9 cellular contexts compared by ENCODE assay signal in genomic region chr9:89661956-89662717, GRCh38. TPM values are rescaled to one million over a fixed set of nuclear protein-coding genes. Genes with fewer than 3 reads are reported as not detected.
DNase-seq lines count a peak whose midpoint lies in the region; ATAC-seq and TF ChIP-seq lines count a peak whose summit lies in the region.
"Had no signal": no experiment of that assay in that cellular context is flagged by ENCODE, and none has a peak within 500 bp of the region (broad histone marks: within the 10 kb centered on the region; RNA-seq: fewer than 3 reads in every experiment).

No MANE protein-coding gene starts in this region.

- H3K9me3 ChIP-seq in right cardiac atrium (ENCODE audit: control insufficient read depth, low read length) = no peaks in the 10 kb centered on the region

- H3K27me3 ChIP-seq in right cardiac atrium (ENCODE audit: control insufficient read depth, insufficient read depth) = no peaks in the 10 kb centered on the region

- H3K27ac ChIP-seq in right cardiac atrium (ENCODE audit: low read length) = peak overlapping the region; percentile 88

- intact Hi-C loops in right cardiac atrium (cut with DNase I) = no loop called here
- intact Hi-C loops in activated T-helper 1 cell treated with anti-CD3 and anti-CD28 coated beads, Interleukin-12 subunit alpha, Interleukin-12 subunit beta, Interleukin-2, Interleukin-4 antibody, amounts not matched to agents 30 ng/mL and 10 ng/mL and 1 ng/mL, durations not matched to agents 14 hours and 24 hours and 36 hours (cut with micrococcal nuclease) = no loop called here

- DNase-seq in DMS79 (lab: John Stamatoyannopoulos, UW) = peak; percentile 86
- DNase-seq in NCI-H2196 treated with DMSO at 0.1 percent for 48 hours (lab: John Stamatoyannopoulos, UW; ENCODE audit: unreplicated experiment) = peak; percentile 95
- DNase-seq in right cardiac atrium = peak; percentile 98 to 99 (median 99)
- DNase-seq in pons (ENCODE audit: low spot score) = peak; percentile 98
- DNase-seq in activated T-helper 1 cell treated with anti-CD3 and anti-CD28 coated beads, Interleukin-12 subunit alpha, Interleukin-12 subunit beta, Interleukin-2, Interleukin-4 antibody, amounts not matched to agents 30 ng/mL and 10 ng/mL and 1 ng/mL, durations not matched to agents 14 hours and 24 hours and 36 hours (ENCODE audit: low spot score) = no peak
- DNase-seq: naive B cell had no signal

- no peaks in the 10 kb centered on the region for H3K36me3 Mint-ChIP-seq in brain
- peaks cover 2% of the 10 kb centered on the region for H3K36me3 Mint-ChIP-seq in activated T-helper 1 cell treated with anti-CD3 and anti-CD28 coated beads, Interleukin-12 subunit alpha, Interleukin-12 subunit beta, Interleukin-2, Interleukin-4 antibody, amounts not matched to agents 30 ng/mL and 10 ng/mL and 1 ng/mL, durations not matched to agents 14 hours and 24 hours and 36 hours (ENCODE audit: low read depth)
- H3K36me3 Mint-ChIP-seq: naive B cell had no signal

- ATAC-seq in right cardiac atrium = peak; percentile 97 to 99
- no peak for ATAC-seq in GM19455 (IDR thresholded peaks at IDR 0.05; ENCODE audit: unreplicated experiment)
- ATAC-seq in GM21723 (IDR thresholded peaks at IDR 0.05; ENCODE audit: unreplicated experiment) = no peak

- TF ChIP-seq CTCF in brain (conservative IDR thresholded peaks at IDR 0.05) = no peak

- peak overlapping the region; percentile 88 to 98 (median 94) for H3K27ac Mint-ChIP-seq in brain
- no peak overlapping the region for H3K27ac Mint-ChIP-seq in activated T-helper 1 cell treated with anti-CD3 and anti-CD28 coated beads, Interleukin-12 subunit alpha, Interleukin-12 subunit beta, Interleukin-2, Interleukin-4 antibody, amounts not matched to agents 30 ng/mL and 10 ng/mL and 1 ng/mL, durations not matched to agents 14 hours and 24 hours and 36 hours

- H3K4me1 ChIP-seq in right cardiac atrium (ENCODE audit: control insufficient read depth, insufficient read depth, low read length) = peaks cover 4% of the 10 kb centered on the region

- H3K4me1 Mint-ChIP-seq in brain = peaks cover 66% of the 10 kb centered on the region
- H3K4me1 Mint-ChIP-seq in activated T-helper 1 cell treated with anti-CD3 and anti-CD28 coated beads, Interleukin-12 subunit alpha, Interleukin-12 subunit beta, Interleukin-2, Interleukin-4 antibody, amounts not matched to agents 30 ng/mL and 10 ng/mL and 1 ng/mL, durations not matched to agents 14 hours and 24 hours and 36 hours (ENCODE audit: low read depth) = peaks cover 46% of the 10 kb centered on the region

- 29% methylated on average over 21 of the region's 21 CpGs for WGBS in right cardiac atrium

- H3K4me3 Mint-ChIP-seq in brain = peak overlapping the region; percentile 60 to 84 (median 74)
- no peak overlapping the region for H3K4me3 Mint-ChIP-seq in activated T-helper 1 cell treated with anti-CD3 and anti-CD28 coated beads, Interleukin-12 subunit alpha, Interleukin-12 subunit beta, Interleukin-2, Interleukin-4 antibody, amounts not matched to agents 30 ng/mL and 10 ng/mL and 1 ng/mL, durations not matched to agents 14 hours and 24 hours and 36 hours
- H3K4me3 Mint-ChIP-seq: naive B cell had no signal

- peak overlapping the region; percentile 38 for H3K4me3 ChIP-seq in right cardiac atrium (ENCODE audit: low read length)

- peaks cover 6% of the 10 kb centered on the region for H3K27me3 Mint-ChIP-seq in brain
- peaks cover 2% of the 10 kb centered on the region for H3K27me3 Mint-ChIP-seq in activated T-helper 1 cell treated with anti-CD3 and anti-CD28 coated beads, Interleukin-12 subunit alpha, Interleukin-12 subunit beta, Interleukin-2, Interleukin-4 antibody, amounts not matched to agents 30 ng/mL and 10 ng/mL and 1 ng/mL, durations not matched to agents 14 hours and 24 hours and 36 hours (ENCODE audit: insufficient read depth)

- peaks cover 0 to 5% (median 0%) of the 10 kb centered on the region in 5 experiments for H3K9me3 Mint-ChIP-seq in brain
- no peaks in the 10 kb centered on the region for H3K9me3 Mint-ChIP-seq in activated T-helper 1 cell treated with anti-CD3 and anti-CD28 coated beads, Interleukin-12 subunit alpha, Interleukin-12 subunit beta, Interleukin-2, Interleukin-4 antibody, amounts not matched to agents 30 ng/mL and 10 ng/mL and 1 ng/mL, durations not matched to agents 14 hours and 24 hours and 36 hours
- H3K9me3 Mint-ChIP-seq: naive B cell had no signal

RNA-seq across cellular contexts. Expression of gene GADD45G, which starts 57.3 kb away (rescaled TPM):
- polyA plus RNA-seq in brain (ENCODE audit: insufficient read depth, low read depth, low replicate concordance) = 46.7 TPM
- 100 to 1,000 TPM in 2 of 4 donors, 10 to 100 TPM in 2; 27.6 to 133 (median 69.8) TPM for total RNA-seq in right cardiac atrium
- 157 TPM for polyA plus RNA-seq in right cardiac atrium
- 36.6 and 37.2 TPM in 2 replicates for total RNA-seq in activated T-helper 1 cell treated with anti-CD3 and anti-CD28 coated beads, Interleukin-12 subunit alpha, Interleukin-12 subunit beta, Interleukin-2, Interleukin-4 antibody, amounts not matched to agents 30 ng/mL and 10 ng/mL and 1 ng/mL, durations not matched to agents 14 hours and 24 hours and 36 hours

Comparison
In these comparisons a context has a peak if more than half of its experiments do, and no peak if none do; other contexts are left out.
1. ATAC-seq: peak in right cardiac atrium (2 of 2); none in GM19455 (single experiment) and GM21723 (single experiment).